15 cellular contexts compared by ENCODE assay signal in the genomic region with DNA sequence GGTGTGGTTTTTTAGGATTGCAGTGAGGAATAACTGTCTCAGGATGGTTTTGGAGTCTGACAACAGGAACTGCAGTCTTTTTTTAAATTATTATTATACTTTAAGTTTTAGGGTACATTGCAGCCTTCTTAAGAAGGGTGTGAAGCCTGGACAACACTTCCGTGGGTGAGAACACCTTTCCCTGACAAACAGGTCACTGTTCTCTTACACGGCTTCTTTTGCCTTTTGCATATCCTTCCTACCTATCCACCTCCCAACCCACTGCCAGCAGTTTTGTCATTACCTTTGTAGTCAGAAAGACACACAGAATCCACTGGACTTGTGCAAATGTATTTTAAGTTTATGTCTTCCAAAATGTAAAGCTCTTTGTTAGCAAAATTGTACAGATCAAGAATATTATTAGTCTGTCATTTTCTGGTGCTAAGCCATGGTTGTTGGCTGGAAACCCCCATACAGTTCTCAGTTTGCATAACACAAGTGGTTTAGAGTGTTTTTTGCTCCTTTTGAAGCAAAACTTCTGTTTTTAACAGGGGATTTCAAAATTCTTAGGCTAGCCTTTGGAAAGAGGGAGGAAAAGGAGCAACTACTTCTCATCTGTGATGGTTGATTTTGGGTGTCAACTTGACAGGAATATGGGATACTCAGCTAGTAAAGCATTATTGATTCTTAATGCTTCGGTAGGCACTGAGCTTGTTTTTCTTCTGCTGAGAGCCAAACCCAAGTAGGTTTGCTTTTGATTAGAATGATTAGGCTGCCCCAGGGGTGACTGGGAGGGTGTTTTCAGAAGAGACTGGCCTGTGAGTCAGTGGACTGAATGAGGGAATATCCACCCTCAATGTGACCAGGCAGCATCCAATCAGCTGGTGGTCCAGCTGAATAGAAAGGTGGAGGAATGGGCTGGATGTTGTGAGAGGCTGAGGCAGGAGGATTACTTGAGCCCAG. TPM values are rescaled to one million over a fixed set of nuclear protein-coding genes. Genes with fewer than 3 reads are reported as not detected.
DNase-seq lines count a peak whose midpoint lies in the region; ATAC-seq, FAIRE-seq and TF ChIP-seq lines count a peak whose summit lies in the region.
"Had no signal": no experiment of that assay in that cellular context is flagged by ENCODE, and none has a peak within 500 bp of the region (broad histone marks: within the 10 kb centered on the region; RNA-seq: fewer than 3 reads in every experiment).

No MANE protein-coding gene starts in this region.

- DNase-seq in GM12891 (ENCODE audit: insufficient read length, low spot score), result no peak
- no peak for DNase-seq in NCI-H774 (lab: John Stamatoyannopoulos, UW)
- DNase-seq in body of pancreas, result no peak
- no peak for DNase-seq in NCI-H2196 treated with DMSO at 0.1 percent for 48 hours (lab: John Stamatoyannopoulos, UW; ENCODE audit: unreplicated experiment)
- DNase-seq in stimulated activated CD8-positive, alpha-beta memory T cell treated with anti-CD3 and anti-CD28 coated beads, Interleukin-4, amount 100 ng/mL, for 48 hours, result no peak
- DNase-seq: RPMI8226; stimulated activated CD4-positive, alpha-beta T cell treated with anti-CD3 and anti-CD28 coated beads, Interleukin-15, amount 100 ng/mL, for 24 hours; stimulated activated naive CD4-positive, alpha-beta T cell had no signal

- no peak overlapping the region for H3K4me3 ChIP-seq in body of pancreas

- H3K4me3 Mint-ChIP-seq in activated T-helper 17 cell treated with anti-CD3 and anti-CD28 coated beads, Interleukin-2, amount 50 U/mL, for 72 hours, result no peak overlapping the region
- H3K4me3 Mint-ChIP-seq: nephron had no signal

- no peak for TF ChIP-seq CTCF in body of pancreas (IDR thresholded peaks at IDR 0.05)

- intact Hi-C loops in body of pancreas (cut with DNase I), result no loop called here

- peak; percentile 62 for ATAC-seq in GM19438 (IDR thresholded peaks at IDR 0.05; ENCODE audit: low read depth, unreplicated experiment)
- ATAC-seq in HG02870 (IDR thresholded peaks at IDR 0.05; ENCODE audit: unreplicated experiment), result peak; percentile 88
- ATAC-seq in activated T-helper 17 cell treated with anti-CD3 and anti-CD28 coated beads, Interleukin-2, amount 50 U/mL, for 72 hours (replicated peaks), result no peak
- ATAC-seq in body of pancreas, result no peak
- ATAC-seq: HCT116 had no signal

- peaks cover 6% of the 10 kb centered on the region for H3K27me3 Mint-ChIP-seq in activated T-helper 17 cell treated with anti-CD3 and anti-CD28 coated beads, Interleukin-2, amount 50 U/mL, for 72 hours
- H3K27me3 Mint-ChIP-seq: IgD-negative memory B cell had no signal

- H3K27me3 ChIP-seq in body of pancreas, result no peaks in the 10 kb centered on the region

- TF ChIP-seq POLR2A in GM12891 (IDR thresholded peaks at IDR 0.05; ENCODE audit: low read depth, low read length), result no peak
- TF ChIP-seq POLR2A in body of pancreas (IDR thresholded peaks at IDR 0.05), result no peak

- no peak overlapping the region for H3K27ac ChIP-seq in body of pancreas

- no peaks in the 10 kb centered on the region for H3K36me3 ChIP-seq in body of pancreas (replicated peaks in 1 of 2; ENCODE audit: insufficient read depth in 1 of 2, low read depth in 2 of 2)

- 47 to 52% methylated on average over 3 of the region's 3 CpGs for WGBS in body of pancreas, 2 donors

- no peaks in the 10 kb centered on the region for H3K4me1 Mint-ChIP-seq in activated T-helper 17 cell treated with anti-CD3 and anti-CD28 coated beads, Interleukin-2, amount 50 U/mL, for 72 hours

- H3K9me3 Mint-ChIP-seq in activated T-helper 17 cell treated with anti-CD3 and anti-CD28 coated beads, Interleukin-2, amount 50 U/mL, for 72 hours, result no peaks in the 10 kb centered on the region

- FAIRE-seq in GM12891 (lab: Jason Lieb, UNC), result peak; percentile 51
- FAIRE-seq: G401.6 had no signal

- no peaks in the 10 kb centered on the region for H3K36me3 Mint-ChIP-seq in activated T-helper 17 cell treated with anti-CD3 and anti-CD28 coated beads, Interleukin-2, amount 50 U/mL, for 72 hours (ENCODE audit: low read depth)
- H3K36me3 Mint-ChIP-seq: IgD-negative memory B cell had no signal

- H3K9me3 ChIP-seq in body of pancreas, result no peaks in the 10 kb centered on the region

- peak overlapping the region; percentile 33 for H3K27ac Mint-ChIP-seq in activated T-helper 17 cell treated with anti-CD3 and anti-CD28 coated beads, Interleukin-2, amount 50 U/mL, for 72 hours

- no peaks in the 10 kb centered on the region for H3K4me1 ChIP-seq in body of pancreas

TF ChIP-seq in GM12891, 5 proteins besides CTCF, POLR2A, EP300 and RAD21:
- TF ChIP-seq PAX5 (IDR thresholded peaks at IDR 0.05; ENCODE audit: insufficient read depth, low read length, severe bottlenecking) (no peak), TAF1 (IDR thresholded peaks at IDR 0.05; ENCODE audit: low read depth, low read length) (0 out of 2 replicates have a peak, but pooled peaks have one; percentile 19), SPI1 (IDR thresholded peaks at IDR 0.05; ENCODE audit: low read depth, low read length) (no peak), POLR2AphosphoS5 (IDR thresholded peaks at IDR 0.05; ENCODE audit: low read depth, low read length) (no peak), POU2F2 (IDR thresholded peaks at IDR 0.05; ENCODE audit: low read depth, low read length) (no peak)
TF ChIP-seq in GM12891: peak in this region for 1.

RNA-seq across cellular contexts. Expression of a gene that starts 29.4 kb away (rescaled TPM):
- 8.5 TPM for polyA plus RNA-seq in GM12891 (2012; ENCODE audit: low read depth, missing spikeins)
- total RNA-seq in activated T-helper 17 cell treated with anti-CD3 and anti-CD28 coated beads, Interleukin-2, amount 50 U/mL, for 72 hours, result 10 to 100 TPM; 25.4 to 27.3 TPM
- total RNA-seq in body of pancreas, result 10 to 100 TPM in 1 of 2 donors, 1 to 10 TPM in 1; 9.1 to 17.1 TPM

Comparison
In these comparisons a context has a peak if more than half of its experiments do, and no peak if none do; other contexts are left out.
1. ATAC-seq: peak in GM19438 (single experiment) and HG02870 (single experiment); none in activated T-helper 17 cell treated with anti-CD3 and anti-CD28 coated beads, Interleukin-2, amount 50 U/mL, for 72 hours (single experiment) and body of pancreas (single experiment).